Comparison of ENCODE assay signal across 1 cellular context in the genomic region with DNA sequence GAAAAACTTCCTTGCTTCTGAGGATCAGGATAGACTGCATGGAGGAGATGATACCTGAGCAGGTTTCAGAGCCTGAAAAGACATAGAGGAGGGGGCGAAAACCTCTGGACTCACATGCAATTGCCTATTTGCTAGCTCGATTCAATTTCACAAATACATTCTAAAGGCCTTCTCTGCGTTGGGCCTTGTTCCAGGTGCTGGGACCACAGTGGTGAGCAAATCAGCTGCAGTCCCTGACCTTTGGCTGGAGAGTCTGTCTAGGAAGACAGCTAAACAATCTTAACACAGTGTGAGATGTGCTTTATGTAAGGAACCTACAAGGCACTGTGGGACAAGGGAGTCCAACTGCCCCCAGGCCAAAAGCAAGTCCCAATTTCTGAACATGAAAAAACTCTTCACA.
TF ChIP-seq lines count a peak whose summit lies in the region.

No MANE protein-coding gene starts in this region.

TF ChIP-seq in GM23338, 12 proteins besides CTCF, POLR2A, EP300 and RAD21 (continued from another document):
- TF ChIP-seq, protein P1, sequence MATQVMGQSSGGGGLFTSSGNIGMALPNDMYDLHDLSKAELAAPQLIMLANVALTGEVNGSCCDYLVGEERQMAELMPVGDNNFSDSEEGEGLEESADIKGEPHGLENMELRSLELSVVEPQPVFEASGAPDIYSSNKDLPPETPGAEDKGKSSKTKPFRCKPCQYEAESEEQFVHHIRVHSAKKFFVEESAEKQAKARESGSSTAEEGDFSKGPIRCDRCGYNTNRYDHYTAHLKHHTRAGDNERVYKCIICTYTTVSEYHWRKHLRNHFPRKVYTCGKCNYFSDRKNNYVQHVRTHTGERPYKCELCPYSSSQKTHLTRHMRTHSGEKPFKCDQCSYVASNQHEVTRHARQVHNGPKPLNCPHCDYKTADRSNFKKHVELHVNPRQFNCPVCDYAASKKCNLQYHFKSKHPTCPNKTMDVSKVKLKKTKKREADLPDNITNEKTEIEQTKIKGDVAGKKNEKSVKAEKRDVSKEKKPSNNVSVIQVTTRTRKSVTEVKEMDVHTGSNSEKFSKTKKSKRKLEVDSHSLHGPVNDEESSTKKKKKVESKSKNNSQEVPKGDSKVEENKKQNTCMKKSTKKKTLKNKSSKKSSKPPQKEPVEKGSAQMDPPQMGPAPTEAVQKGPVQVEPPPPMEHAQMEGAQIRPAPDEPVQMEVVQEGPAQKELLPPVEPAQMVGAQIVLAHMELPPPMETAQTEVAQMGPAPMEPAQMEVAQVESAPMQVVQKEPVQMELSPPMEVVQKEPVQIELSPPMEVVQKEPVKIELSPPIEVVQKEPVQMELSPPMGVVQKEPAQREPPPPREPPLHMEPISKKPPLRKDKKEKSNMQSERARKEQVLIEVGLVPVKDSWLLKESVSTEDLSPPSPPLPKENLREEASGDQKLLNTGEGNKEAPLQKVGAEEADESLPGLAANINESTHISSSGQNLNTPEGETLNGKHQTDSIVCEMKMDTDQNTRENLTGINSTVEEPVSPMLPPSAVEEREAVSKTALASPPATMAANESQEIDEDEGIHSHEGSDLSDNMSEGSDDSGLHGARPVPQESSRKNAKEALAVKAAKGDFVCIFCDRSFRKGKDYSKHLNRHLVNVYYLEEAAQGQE (IDR thresholded peaks at IDR 0.05; ENCODE audit: unreplicated experiment), result no peak
